ENCODE assay signal across 4 cellular contexts in genomic region chr3:195623168-195623565, GRCh38. TPM values are rescaled to one million over a fixed set of nuclear protein-coding genes. Genes with fewer than 3 reads are reported as not detected.
"Had no signal": no experiment of that assay in that cellular context is flagged by ENCODE, and none has a peak within 500 bp of the region (broad histone marks: within the 10 kb centered on the region; RNA-seq: fewer than 3 reads in every experiment).

No MANE protein-coding gene starts in this region.

RNA-seq across cellular contexts. Expression of gene APOD, which starts 39.4 kb away (rescaled TPM):
- total RNA-seq: naive thymus-derived CD8-positive, alpha-beta T cell; natural killer cell treated with Interleukin-12 subunit alpha and Interleukin-12 subunit beta and Interleukin-15 and Interleukin-18, amount 100 ng/mL, for 72 hours; progenitor cell of endocrine pancreas; renal cortical epithelial cell had no signal
